ENCODE assay signal across 8 cellular contexts in the genomic region with DNA sequence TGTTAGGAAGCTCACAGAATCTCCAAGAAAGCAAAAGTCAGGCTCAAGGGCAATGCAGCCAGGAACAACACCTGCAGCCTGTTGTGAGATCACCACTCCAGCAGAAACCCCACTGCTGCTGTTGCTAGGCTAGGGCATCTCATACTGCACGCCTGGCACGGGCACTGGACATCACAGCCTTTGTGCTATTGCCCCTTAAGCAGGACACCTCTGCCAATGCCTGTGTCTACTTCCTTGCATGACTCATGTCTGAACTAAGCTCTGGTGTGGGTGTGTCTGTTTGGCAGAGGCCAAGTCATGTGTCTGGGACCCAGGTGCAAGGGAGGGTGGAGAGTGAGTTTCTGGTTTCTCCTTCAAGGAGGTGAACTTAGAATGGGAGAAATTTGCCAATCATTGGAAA. TPM values are rescaled to one million over a fixed set of nuclear protein-coding genes. Genes with fewer than 3 reads are reported as not detected.
DNase-seq lines count a peak whose midpoint lies in the region; ATAC-seq, FAIRE-seq and TF ChIP-seq lines count a peak whose summit lies in the region.

No MANE protein-coding gene starts in this region.

- peaks cover 40% of the 10 kb centered on the region for H3K4me1 Mint-ChIP-seq in T-helper 17 cell
- H3K4me1 Mint-ChIP-seq in chondrocyte (ENCODE audit: low read depth): peaks cover 34% of the 10 kb centered on the region

- no peak for TF ChIP-seq CTCF in chondrocyte (IDR thresholded peaks at IDR 0.05)

- no peak overlapping the region for H2BK15ac ChIP-seq in mesenchymal stem cell (ENCODE audit: low read depth, poor library complexity, severe bottlenecking)

- ATAC-seq in GM21825 (IDR thresholded peaks at IDR 0.05; ENCODE audit: unreplicated experiment): peak; percentile 90
- peak; percentile 49 for ATAC-seq in T-helper 17 cell

- peak overlapping the region; percentile 50 for H4K91ac ChIP-seq in mesenchymal stem cell (ENCODE audit: low read length)

- peak; percentile 93 for FAIRE-seq in GM12891 (lab: Jason Lieb, UNC)

- peak overlapping the region in 1 of 2 experiments; percentile 78 for H3K18ac ChIP-seq in mesenchymal stem cell (ENCODE audit: low read depth in 1 of 2, low read length in 2 of 2)

- no peaks in the 10 kb centered on the region for H3K27me3 ChIP-seq in mesenchymal stem cell (ENCODE audit: control insufficient read depth in 1 of 2, insufficient read depth in 1 of 2, low read length in 2 of 2)

- H3K4me2 ChIP-seq in mesenchymal stem cell (ENCODE audit: low read length, poor library complexity, severe bottlenecking): no peak overlapping the region

- peak overlapping the region; percentile 51 for H2AFZ ChIP-seq in mesenchymal stem cell (ENCODE audit: low read depth, low read length)

- H3K23ac ChIP-seq in mesenchymal stem cell (ENCODE audit: low read length in 2 of 2): peak overlapping the region in 1 of 2 experiments; percentile 69

- WGBS in mesenchymal stem cell: 92% methylated on average over 2 of the region's 2 CpGs

- H3K36me3 Mint-ChIP-seq in T-helper 17 cell (ENCODE audit: low read depth): no peaks in the 10 kb centered on the region
- no peaks in the 10 kb centered on the region for H3K36me3 Mint-ChIP-seq in chondrocyte (ENCODE audit: low read depth)

- H2BK12ac ChIP-seq in mesenchymal stem cell (ENCODE audit: low read length in 2 of 2): peak overlapping the region in 1 of 2 experiments; percentile 77

- peak overlapping the region in 1 of 2 experiments; percentile 41 for H3K4ac ChIP-seq in mesenchymal stem cell (ENCODE audit: low read depth in 1 of 2, low read length in 2 of 2)

- H2BK5ac ChIP-seq in mesenchymal stem cell (ENCODE audit: low read depth, low read length, poor library complexity, severe bottlenecking): no peak overlapping the region

- H3K9ac ChIP-seq in mesenchymal stem cell (ENCODE audit: low read length): no peak overlapping the region

- peaks cover 7% of the 10 kb centered on the region for H3K4me1 ChIP-seq in mesenchymal stem cell (ENCODE audit: control insufficient read depth, insufficient read depth, low read depth, low read length)

- H3K27ac Mint-ChIP-seq in T-helper 17 cell (peak overlapping the region; percentile 99), chondrocyte (ENCODE audit: unreplicated experiment) (peak overlapping the region; percentile 94)

- no peak overlapping the region for H2BK120ac ChIP-seq in mesenchymal stem cell (ENCODE audit: low read depth, low read length)

- peak overlapping the region in 1 of 2 experiments; percentile 81 for H3K14ac ChIP-seq in mesenchymal stem cell (ENCODE audit: low read length in 2 of 2)

- H3K27ac ChIP-seq in mesenchymal stem cell (ENCODE audit: low read length, poor library complexity, severe bottlenecking): peak overlapping the region; percentile 53

- H3K4me3 ChIP-seq in mesenchymal stem cell (ENCODE audit: insufficient read depth in 1 of 2, low read depth in 1 of 2, low read length in 2 of 2): no peak overlapping the region

- H3K4me3 Mint-ChIP-seq in T-helper 17 cell (no peak overlapping the region), chondrocyte (ENCODE audit: unreplicated experiment) (no peak overlapping the region)

- no peaks in the 10 kb centered on the region for H3K79me1 ChIP-seq in mesenchymal stem cell (replicated peaks; ENCODE audit: low read length, poor library complexity, severe bottlenecking)

- H2AK5ac ChIP-seq in mesenchymal stem cell (ENCODE audit: low read length, severe bottlenecking): peak overlapping the region; percentile 86

- no peaks in the 10 kb centered on the region for H3K9me3 Mint-ChIP-seq in chondrocyte (ENCODE audit: low read depth)

- H3K9me3 ChIP-seq in T-helper 17 cell (ENCODE audit: control insufficient read depth, low read length, poor library complexity, severe bottlenecking) (no peaks in the 10 kb centered on the region), mesenchymal stem cell (ENCODE audit: control insufficient read depth, low read length) (no peaks in the 10 kb centered on the region)

- H3K27me3 Mint-ChIP-seq in T-helper 17 cell (no peaks in the 10 kb centered on the region), chondrocyte (ENCODE audit: low read depth) (no peaks in the 10 kb centered on the region)

- no peak for TF ChIP-seq POLR2A in GM12891 (IDR thresholded peaks at IDR 0.05; ENCODE audit: low read depth, low read length)

- no peak for DNase-seq in GM12891 (ENCODE audit: insufficient read length, low spot score)
- DNase-seq in HuH-7 (ENCODE audit: low spot score): peak; percentile 53
- no peak for DNase-seq in T-helper 17 cell
- no peak for DNase-seq in chondrocyte (ENCODE audit: low spot score)
- DNase-seq in mesenchymal stem cell: peak; percentile 71
- no peak for DNase-seq in SK-N-DZ (ENCODE audit: low spot score)
- DNase-seq in NCI-H1694 (lab: John Stamatoyannopoulos, UW): no peak

- no peaks in the 10 kb centered on the region for H3K36me3 ChIP-seq in mesenchymal stem cell (ENCODE audit: control insufficient read depth in 1 of 2, insufficient read depth in 2 of 2, low read depth in 1 of 2, low read length in 2 of 2)

- H4K8ac ChIP-seq in mesenchymal stem cell (ENCODE audit: low read length): peak overlapping the region; percentile 69

TF ChIP-seq in GM12891, 5 proteins besides CTCF, POLR2A, EP300 and RAD21:
- TF ChIP-seq POU2F2 (IDR thresholded peaks at IDR 0.05; ENCODE audit: low read depth, low read length): no peak
- peak; percentile 68 for TF ChIP-seq SPI1 (IDR thresholded peaks at IDR 0.05; ENCODE audit: low read depth, low read length)

RNA-seq across cellular contexts. Expression of gene DDX47, which starts 10.0 kb away (rescaled TPM):
- 50.6 TPM for polyA plus RNA-seq in GM12891 (2012; ENCODE audit: low read depth, missing spikeins)
- total RNA-seq in T-helper 17 cell (100 to 1,000 TPM; 135 to 141 TPM), chondrocyte (33.6 to 44.0 TPM (median 39.3 TPM) in 3 replicates)
- polyA plus RNA-seq in mesenchymal stem cell (2013, experiment 1 of 2): 36.6 TPM
- 38.5 TPM for polyA plus RNA-seq in mesenchymal stem cell (2013, experiment 2 of 2)
- 105 and 130 TPM in 2 replicates for polyA plus RNA-seq in SK-N-DZ (2014; cell fraction: cytosol; rRNA removed)
- polyA plus RNA-seq in SK-N-DZ (2014; cell fraction: nucleus; rRNA removed): 135 and 141 TPM in 2 replicates

RNA-seq across cellular contexts. Expression of gene APOLD1, which starts 17.7 kb away (rescaled TPM):
- polyA plus RNA-seq in GM12891 (2012; ENCODE audit: low read depth, missing spikeins): 2.5 TPM
- total RNA-seq in T-helper 17 cell: 1 to 10 TPM; 3.1 to 5.1 TPM
- 4.2 to 8.1 TPM (median 7.1 TPM) in 3 replicates for total RNA-seq in chondrocyte
- polyA plus RNA-seq in mesenchymal stem cell (2013, experiment 1 of 2): 0.43 TPM
- 0.40 TPM for polyA plus RNA-seq in mesenchymal stem cell (2013, experiment 2 of 2)
- 1.6 and 1.7 TPM in 2 replicates for polyA plus RNA-seq in SK-N-DZ (2014; cell fraction: cytosol; rRNA removed)
- 1.2 and 3.0 TPM in 2 replicates for polyA plus RNA-seq in SK-N-DZ (2014; cell fraction: nucleus; rRNA removed)

Comparison
In these comparisons a context has a peak if more than half of its experiments do, and no peak if none do; other contexts are left out.
1. DNase-seq: peak in HuH-7 (single experiment) and mesenchymal stem cell (single experiment); none in GM12891 (single experiment), T-helper 17 cell (0 of 3), chondrocyte (single experiment), SK-N-DZ (single experiment) and NCI-H1694 (single experiment).